Comparison of ENCODE assay signal across 16 cellular contexts in genomic region chr15:61081028-61081322, GRCh38.
A peak's percentile ranks its signal among the peaks of the same experiment; 100 is the strongest.
DNase-seq lines count a peak whose midpoint lies in the region; ATAC-seq and TF ChIP-seq lines count a peak whose summit lies in the region.
"Had no signal": no experiment of that assay in that cellular context is flagged by ENCODE, and none has a peak within 500 bp of the region (broad histone marks: within the 10 kb centered on the region; RNA-seq: fewer than 3 reads in every experiment).

No MANE protein-coding gene starts in this region.

- no peak overlapping the region for H3K27ac ChIP-seq in A673 (ENCODE audit: low read depth, low read length, poor library complexity, severe bottlenecking)
- H3K27ac ChIP-seq: Peyer's patch had no signal

- BruUV-seq in A673 (replicated peaks; lab: Mats Ljungman, UMichigan) = no TSS peak

- DNase-seq in NCI-H748 (lab: John Stamatoyannopoulos, UW; ENCODE audit: unreplicated experiment) (peak; percentile 27), NCI-H748 treated with DMSO at 0.1 percent for 48 hours (lab: John Stamatoyannopoulos, UW) (no peak), NCI-H345 treated with DMSO at 0.1 percent for 48 hours (lab: John Stamatoyannopoulos, UW; ENCODE audit: unreplicated experiment) (peak; percentile 20), putamen (ENCODE audit: low spot score) (no peak), A673 (ENCODE audit: low spot score) (no peak)
- DNase-seq: Calu3; CD4-positive, CD25-positive, alpha-beta regulatory T cell; MG63; NCI-H2029; NCI-H774; Peyer's patch; Right ventricle myocardium superior had no signal

- H3K4me3 ChIP-seq in A673 (ENCODE audit: low read depth, low read length, poor library complexity, severe bottlenecking) = no peak overlapping the region
- H3K4me3 ChIP-seq: MG63, Peyer's patch had no signal

- intact Hi-C loops in A673 (cut with micrococcal nuclease; ENCODE audit: unreplicated experiment) = no loop called here

- H3K27ac Mint-ChIP-seq in nephron = peak overlapping the region in 2 of 3 experiments; percentile 19 to 79
- no peak overlapping the region for H3K27ac Mint-ChIP-seq in stimulated activated memory B cell treated with anti-CD40 and anti-IgM and Interleukin-4, amounts not matched to agents 10 μg/mL and 1 μg/mL and 100 μg/mL, for 72 hours
- H3K27ac Mint-ChIP-seq: CD4-positive, CD25-positive, alpha-beta regulatory T cell had no signal

- H3K9me3 Mint-ChIP-seq in nephron = no peaks in the 10 kb centered on the region
- no peaks in the 10 kb centered on the region for H3K9me3 Mint-ChIP-seq in stimulated activated memory B cell treated with anti-CD40 and anti-IgM and Interleukin-4, amounts not matched to agents 10 μg/mL and 1 μg/mL and 100 μg/mL, for 72 hours

- no peak overlapping the region for H3K4me3 Mint-ChIP-seq in nephron
- H3K4me3 Mint-ChIP-seq in stimulated activated memory B cell treated with anti-CD40 and anti-IgM and Interleukin-4, amounts not matched to agents 10 μg/mL and 1 μg/mL and 100 μg/mL, for 72 hours = no peak overlapping the region
- H3K4me3 Mint-ChIP-seq: CD4-positive, CD25-positive, alpha-beta regulatory T cell had no signal

- POLR2A ChIA-PET in A673 (lab: Charles Lee; ENCODE audit: low non-redundant PET) = interaction anchor here (0.6 kb wide), 1 partner anchor 223 kb away, joined by 24 read pairs; no protein-coding TSS in a partner anchor

- H3K36me3 ChIP-seq in A673 (ENCODE audit: insufficient read depth, low read length, poor library complexity, severe bottlenecking) = no peaks in the 10 kb centered on the region
- H3K36me3 ChIP-seq: MG63, Peyer's patch had no signal

- ATAC-seq in stimulated activated memory B cell treated with anti-CD40 and anti-IgM and Interleukin-4, amounts not matched to agents 10 μg/mL and 1 μg/mL and 100 μg/mL, for 72 hours = no peak
- no peak for ATAC-seq in HG03025 (IDR thresholded peaks at IDR 0.05; ENCODE audit: low FRiP score, unreplicated experiment)
- ATAC-seq: SK-N-SH treated with all-trans-retinoic acid at 6 μM for 48 hours had no signal

- TF ChIP-seq CTCF in nephron (IDR thresholded peaks at IDR 0.05; ENCODE audit: unreplicated experiment in 3 of 3) (no peak), A673 (conservative IDR thresholded peaks at IDR 0.05; ENCODE audit: low read depth, low read length) (no peak)

- CTCF ChIA-PET in A673 (lab: Charles Lee) = no interaction called here

- H3K9me3 ChIP-seq in A673 (ENCODE audit: low read depth, low read length, poor library complexity, severe bottlenecking) = no peaks in the 10 kb centered on the region
- H3K9me3 ChIP-seq: MG63, Peyer's patch had no signal

- no peaks in the 10 kb centered on the region for H3K27me3 ChIP-seq in A673 (replicated peaks; ENCODE audit: insufficient read depth, low read depth, low read length, poor library complexity)
- H3K27me3 ChIP-seq: MG63, Peyer's patch had no signal

- H3K36me3 Mint-ChIP-seq in nephron (ENCODE audit: low read depth) = no peaks in the 10 kb centered on the region
- H3K36me3 Mint-ChIP-seq in stimulated activated memory B cell treated with anti-CD40 and anti-IgM and Interleukin-4, amounts not matched to agents 10 μg/mL and 1 μg/mL and 100 μg/mL, for 72 hours = no peaks in the 10 kb centered on the region
- H3K36me3 Mint-ChIP-seq: CD4-positive, CD25-positive, alpha-beta regulatory T cell had no signal

- H3K4me1 Mint-ChIP-seq in nephron = peaks cover 61% of the 10 kb centered on the region
- H3K4me1 Mint-ChIP-seq in stimulated activated memory B cell treated with anti-CD40 and anti-IgM and Interleukin-4, amounts not matched to agents 10 μg/mL and 1 μg/mL and 100 μg/mL, for 72 hours = no peaks in the 10 kb centered on the region

- H3K27me3 Mint-ChIP-seq in nephron (ENCODE audit: low read depth) = peaks cover 9% of the 10 kb centered on the region
- H3K27me3 Mint-ChIP-seq in stimulated activated memory B cell treated with anti-CD40 and anti-IgM and Interleukin-4, amounts not matched to agents 10 μg/mL and 1 μg/mL and 100 μg/mL, for 72 hours = peaks cover 20% of the 10 kb centered on the region

- peaks cover 12% of the 10 kb centered on the region for H3K4me1 ChIP-seq in A673 (ENCODE audit: insufficient read depth, low read length, poor library complexity, severe bottlenecking)

Comparison
In these comparisons a context has a peak if more than half of its experiments do, and no peak if none do; other contexts are left out.
1. DNase-seq: peak in NCI-H748 (single experiment) and NCI-H345 treated with DMSO at 0.1 percent for 48 hours (single experiment); none in NCI-H748 treated with DMSO at 0.1 percent for 48 hours (single experiment), putamen (single experiment) and A673 (single experiment).